Comparison of ENCODE assay signal across 18 cellular contexts in the genomic region with DNA sequence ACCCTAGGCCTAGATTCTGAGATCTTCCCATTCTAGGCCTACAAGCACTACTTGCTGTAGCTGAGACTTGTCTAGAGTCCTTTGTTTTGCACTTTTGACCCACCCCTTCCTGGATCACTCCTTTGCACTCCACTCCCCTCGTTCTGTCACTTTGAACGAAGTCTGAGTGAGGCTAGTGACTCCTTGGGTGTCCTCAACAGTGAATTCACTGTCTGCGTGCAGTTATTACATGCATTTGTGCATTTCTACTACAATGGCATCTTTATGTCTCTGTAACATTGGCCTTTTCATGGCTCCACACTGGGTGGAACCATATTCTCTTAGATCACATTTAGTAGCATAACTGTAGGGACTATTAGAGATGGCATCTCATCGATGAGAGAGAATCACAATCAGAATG.
"Had no signal": no experiment of that assay in that cellular context is flagged by ENCODE, and none has a peak within 500 bp of the region (broad histone marks: within the 10 kb centered on the region; RNA-seq: fewer than 3 reads in every experiment).

No MANE protein-coding gene starts in this region.

- H3K9me3 Mint-ChIP-seq: central memory CD8-positive, alpha-beta T cell; effector memory CD8-positive, alpha-beta T cell; natural killer cell; stimulated activated memory B cell treated with anti-CD40 and anti-IgM and Interleukin-4, amounts not matched to agents 10 μg/mL and 1 μg/mL and 100 μg/mL, for 72 hours; stimulated activated naive CD8-positive, alpha-beta T cell treated with anti-CD3 and anti-CD28 coated beads, Interleukin-15, Interleukin-2, amounts not matched to agents 100 ng/mL and 50 ng/mL, for 24 hours had no signal

- DNase-seq: effector memory CD8-positive, alpha-beta T cell; esophagus squamous epithelium; foreskin fibroblast; mammary epithelial cell; natural killer cell; spleen; stimulated activated CD4-positive, alpha-beta T cell treated with anti-CD3 and anti-CD28 coated beads, Interleukin-15, amount 100 ng/mL, for 24 hours; stimulated activated CD4-positive, alpha-beta T cell treated with anti-CD3 and anti-CD28 coated beads, Interleukin-1b, Interleukin-23, amount 100 ng/mL, for 48 hours; stimulated activated CD4-positive, alpha-beta T cell treated with anti-CD3 and anti-CD28 coated beads, Interleukin-4, amount 100 ng/mL, for 24 hours; transverse colon had no signal

- H3K27me3 Mint-ChIP-seq: central memory CD8-positive, alpha-beta T cell; effector memory CD8-positive, alpha-beta T cell; stimulated activated memory B cell treated with anti-CD40 and anti-IgM and Interleukin-4, amounts not matched to agents 10 μg/mL and 1 μg/mL and 100 μg/mL, for 72 hours; stimulated activated naive CD8-positive, alpha-beta T cell treated with anti-CD3 and anti-CD28 coated beads, Interleukin-15, Interleukin-2, amounts not matched to agents 100 ng/mL and 50 ng/mL, for 24 hours had no signal

- H3K36me3 Mint-ChIP-seq: natural killer cell had no signal

- H3K4me1 ChIP-seq: parathyroid adenoma, spleen, transverse colon had no signal

- H2AFZ ChIP-seq: hepatocyte, parathyroid adenoma had no signal

- H3K4me1 Mint-ChIP-seq: central memory CD8-positive, alpha-beta T cell; natural killer cell; stimulated activated memory B cell treated with anti-CD40 and anti-IgM and Interleukin-4, amounts not matched to agents 10 μg/mL and 1 μg/mL and 100 μg/mL, for 72 hours had no signal

- H3K9ac ChIP-seq: parathyroid adenoma had no signal

- H3K4me3 Mint-ChIP-seq: central memory CD8-positive, alpha-beta T cell; effector memory CD8-positive, alpha-beta T cell; natural killer cell; stimulated activated memory B cell treated with anti-CD40 and anti-IgM and Interleukin-4, amounts not matched to agents 10 μg/mL and 1 μg/mL and 100 μg/mL, for 72 hours; stimulated activated naive CD8-positive, alpha-beta T cell treated with anti-CD3 and anti-CD28 coated beads, Interleukin-15, Interleukin-2, amounts not matched to agents 100 ng/mL and 50 ng/mL, for 24 hours had no signal

- H3K27ac ChIP-seq: esophagus squamous epithelium, hepatocyte, parathyroid adenoma, spleen, thoracic aorta, transverse colon had no signal

- H3K27ac Mint-ChIP-seq: effector memory CD8-positive, alpha-beta T cell; natural killer cell; stimulated activated memory B cell treated with anti-CD40 and anti-IgM and Interleukin-4, amounts not matched to agents 10 μg/mL and 1 μg/mL and 100 μg/mL, for 72 hours; stimulated activated naive CD8-positive, alpha-beta T cell treated with anti-CD3 and anti-CD28 coated beads, Interleukin-15, Interleukin-2, amounts not matched to agents 100 ng/mL and 50 ng/mL, for 24 hours had no signal

- ATAC-seq: effector memory CD8-positive, alpha-beta T cell; left lobe of liver; natural killer cell; sciatic nerve; stimulated activated memory B cell treated with anti-CD40 and anti-IgM and Interleukin-4, amounts not matched to agents 10 μg/mL and 1 μg/mL and 100 μg/mL, for 72 hours had no signal

- H3K4me2 ChIP-seq: hepatocyte had no signal

- H3K79me2 ChIP-seq: hepatocyte, parathyroid adenoma had no signal

- H3K4me3 ChIP-seq: esophagus squamous epithelium, hepatocyte, spleen, thoracic aorta, transverse colon had no signal

- H3K9me3 ChIP-seq: esophagus squamous epithelium, spleen, thoracic aorta, transverse colon had no signal

- H3K27me3 ChIP-seq: esophagus squamous epithelium, hepatocyte, spleen, transverse colon had no signal
